8 cellular contexts compared by ENCODE assay signal in genomic region chr10:73906524-73907447, GRCh38. TPM values are rescaled to one million over a fixed set of nuclear protein-coding genes. Genes with fewer than 3 reads are reported as not detected.
A peak's percentile ranks its signal among the peaks of the same experiment; 100 is the strongest.
DNase-seq lines count a peak whose midpoint lies in the region; ATAC-seq lines count a peak whose summit lies in the region.

No MANE protein-coding gene starts in this region.

- H3K27ac ChIP-seq in stomach smooth muscle (ENCODE audit: low read length) = peak overlapping the region; percentile 80

- peak overlapping the region in 1 of 2 donors; percentile 47 for H3K4me3 ChIP-seq in stomach smooth muscle (ENCODE audit: low read length in 2 of 2)

- H3K9ac ChIP-seq in stomach smooth muscle (ENCODE audit: low read length in 2 of 2) = peak overlapping the region; percentile 24 to 51

- ATAC-seq in GM19463 (IDR thresholded peaks at IDR 0.05; ENCODE audit: unreplicated experiment) = no peak

- H3K36me3 ChIP-seq in stomach smooth muscle (ENCODE audit: control insufficient read depth in 2 of 2, insufficient read depth in 2 of 2, low read length in 2 of 2) = no peaks in the 10 kb centered on the region

- H3K9me3 ChIP-seq in stomach smooth muscle (ENCODE audit: control insufficient read depth in 2 of 2, low read length in 2 of 2) = no peaks in the 10 kb centered on the region

- H3K4me1 ChIP-seq in stomach smooth muscle (ENCODE audit: control insufficient read depth, insufficient read depth, low read length) = peaks cover 42% of the 10 kb centered on the region

- peak; percentile 87 for DNase-seq in AG08395 (ENCODE audit: low spot score)
- peak; percentile 99 for DNase-seq in LHCN-M2 (ENCODE audit: low read depth)
- DNase-seq in amniotic epithelial cell (ENCODE audit: low read depth) = peak; percentile 99
- DNase-seq in iPS-NIHi11 (ENCODE audit: low spot score) = peak; percentile 78
- DNase-seq in effector CD4-positive, alpha-beta T cell = no peak
- DNase-seq in OCI-M2 (lab: John Stamatoyannopoulos, UW; ENCODE audit: unreplicated experiment) = no peak

- peaks cover 2 to 5% of the 10 kb centered on the region in 2 donors for H3K27me3 ChIP-seq in stomach smooth muscle (ENCODE audit: control insufficient read depth in 1 of 2, insufficient read depth in 2 of 2, low read length in 2 of 2)

RNA-seq across cellular contexts. Expression of gene PLAU, which starts 4.1 kb away (rescaled TPM):
- 614 and 683 TPM in 2 replicates for total RNA-seq in LHCN-M2 (2014; rRNA removed)
- polyA plus RNA-seq in LHCN-M2 (2012) = 228 TPM

RNA-seq across cellular contexts. Expression of gene CAMK2G, which starts 32.4 kb away (rescaled TPM):
- total RNA-seq in LHCN-M2 (2014; rRNA removed) = 16.4 and 20.8 TPM in 2 replicates
- polyA plus RNA-seq in LHCN-M2 (2012) = 15.0 TPM

Comparison
In these comparisons a context has a peak if more than half of its experiments do, and no peak if none do; other contexts are left out.
1. DNase-seq: peak in AG08395 (single experiment), LHCN-M2 (single experiment), amniotic epithelial cell (single experiment) and iPS-NIHi11 (single experiment); none in effector CD4-positive, alpha-beta T cell (single experiment) and OCI-M2 (single experiment).